1 cellular context compared by ENCODE assay signal in genomic region chr11:121367434-121367833, GRCh38.
TF ChIP-seq lines count a peak whose summit lies in the region.

No MANE protein-coding gene starts in this region.

TF ChIP-seq in GM12878, 131 proteins besides CTCF, POLR2A, EP300 and RAD21 (continued from another document):
- TF ChIP-seq ATF3 (IDR thresholded peaks at IDR 0.05; ENCODE audit: borderline replicate concordance, extremely low read depth, low read depth, low read length), result no peak
- TF ChIP-seq, protein P1, sequence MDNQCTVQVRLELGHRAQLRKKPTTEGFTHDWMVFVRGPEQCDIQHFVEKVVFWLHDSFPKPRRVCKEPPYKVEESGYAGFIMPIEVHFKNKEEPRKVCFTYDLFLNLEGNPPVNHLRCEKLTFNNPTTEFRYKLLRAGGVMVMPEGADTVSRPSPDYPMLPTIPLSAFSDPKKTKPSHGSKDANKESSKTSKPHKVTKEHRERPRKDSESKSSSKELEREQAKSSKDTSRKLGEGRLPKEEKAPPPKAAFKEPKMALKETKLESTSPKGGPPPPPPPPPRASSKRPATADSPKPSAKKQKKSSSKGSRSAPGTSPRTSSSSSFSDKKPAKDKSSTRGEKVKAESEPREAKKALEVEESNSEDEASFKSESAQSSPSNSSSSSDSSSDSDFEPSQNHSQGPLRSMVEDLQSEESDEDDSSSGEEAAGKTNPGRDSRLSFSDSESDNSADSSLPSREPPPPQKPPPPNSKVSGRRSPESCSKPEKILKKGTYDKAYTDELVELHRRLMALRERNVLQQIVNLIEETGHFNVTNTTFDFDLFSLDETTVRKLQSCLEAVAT (IDR thresholded peaks at IDR 0.05), result no peak
- no peak; the same call in 1 of the 2 replicates for TF ChIP-seq PKNOX1 (IDR thresholded peaks at IDR 0.05)
- TF ChIP-seq RUNX3 (IDR thresholded peaks at IDR 0.05; ENCODE audit: low read length), result peak; percentile 58; the same call in 1 of the 2 replicates
- TF ChIP-seq CBFB (IDR thresholded peaks at IDR 0.05; ENCODE audit: low read depth), result no peak
- TF ChIP-seq, protein P2, sequence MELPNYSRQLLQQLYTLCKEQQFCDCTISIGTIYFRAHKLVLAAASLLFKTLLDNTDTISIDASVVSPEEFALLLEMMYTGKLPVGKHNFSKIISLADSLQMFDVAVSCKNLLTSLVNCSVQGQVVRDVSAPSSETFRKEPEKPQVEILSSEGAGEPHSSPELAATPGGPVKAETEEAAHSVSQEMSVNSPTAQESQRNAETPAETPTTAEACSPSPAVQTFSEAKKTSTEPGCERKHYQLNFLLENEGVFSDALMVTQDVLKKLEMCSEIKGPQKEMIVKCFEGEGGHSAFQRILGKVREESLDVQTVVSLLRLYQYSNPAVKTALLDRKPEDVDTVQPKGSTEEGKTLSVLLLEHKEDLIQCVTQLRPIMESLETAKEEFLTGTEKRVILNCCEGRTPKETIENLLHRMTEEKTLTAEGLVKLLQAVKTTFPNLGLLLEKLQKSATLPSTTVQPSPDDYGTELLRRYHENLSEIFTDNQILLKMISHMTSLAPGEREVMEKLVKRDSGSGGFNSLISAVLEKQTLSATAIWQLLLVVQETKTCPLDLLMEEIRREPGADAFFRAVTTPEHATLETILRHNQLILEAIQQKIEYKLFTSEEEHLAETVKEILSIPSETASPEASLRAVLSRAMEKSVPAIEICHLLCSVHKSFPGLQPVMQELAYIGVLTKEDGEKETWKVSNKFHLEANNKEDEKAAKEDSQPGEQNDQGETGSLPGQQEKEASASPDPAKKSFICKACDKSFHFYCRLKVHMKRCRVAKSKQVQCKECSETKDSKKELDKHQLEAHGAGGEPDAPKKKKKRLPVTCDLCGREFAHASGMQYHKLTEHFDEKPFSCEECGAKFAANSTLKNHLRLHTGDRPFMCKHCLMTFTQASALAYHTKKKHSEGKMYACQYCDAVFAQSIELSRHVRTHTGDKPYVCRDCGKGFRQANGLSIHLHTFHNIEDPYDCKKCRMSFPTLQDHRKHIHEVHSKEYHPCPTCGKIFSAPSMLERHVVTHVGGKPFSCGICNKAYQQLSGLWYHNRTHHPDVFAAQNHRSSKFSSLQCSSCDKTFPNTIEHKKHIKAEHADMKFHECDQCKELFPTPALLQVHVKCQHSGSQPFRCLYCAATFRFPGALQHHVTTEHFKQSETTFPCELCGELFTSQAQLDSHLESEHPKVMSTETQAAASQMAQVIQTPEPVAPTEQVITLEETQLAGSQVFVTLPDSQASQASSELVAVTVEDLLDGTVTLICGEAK (IDR thresholded peaks at IDR 0.05; ENCODE audit: borderline replicate concordance), result no peak
- TF ChIP-seq SKIL (IDR thresholded peaks at IDR 0.05; ENCODE audit: low read depth, poor library complexity, severe bottlenecking), result peak; percentile 98
- peak; percentile 81; the same call in 1 of the 2 replicates for TF ChIP-seq RELB (IDR thresholded peaks at IDR 0.05; ENCODE audit: low read depth)
- peak; percentile 13; the same call in 1 of the 2 replicates for TF ChIP-seq CHD2 (IDR thresholded peaks at IDR 0.05; ENCODE audit: borderline replicate concordance, low read depth, low read length)
- peak; percentile 81 for TF ChIP-seq MTA2 (IDR thresholded peaks at IDR 0.05; ENCODE audit: low read depth)
- TF ChIP-seq, protein P3, sequence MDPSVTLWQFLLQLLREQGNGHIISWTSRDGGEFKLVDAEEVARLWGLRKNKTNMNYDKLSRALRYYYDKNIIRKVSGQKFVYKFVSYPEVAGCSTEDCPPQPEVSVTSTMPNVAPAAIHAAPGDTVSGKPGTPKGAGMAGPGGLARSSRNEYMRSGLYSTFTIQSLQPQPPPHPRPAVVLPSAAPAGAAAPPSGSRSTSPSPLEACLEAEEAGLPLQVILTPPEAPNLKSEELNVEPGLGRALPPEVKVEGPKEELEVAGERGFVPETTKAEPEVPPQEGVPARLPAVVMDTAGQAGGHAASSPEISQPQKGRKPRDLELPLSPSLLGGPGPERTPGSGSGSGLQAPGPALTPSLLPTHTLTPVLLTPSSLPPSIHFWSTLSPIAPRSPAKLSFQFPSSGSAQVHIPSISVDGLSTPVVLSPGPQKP (IDR thresholded peaks at IDR 0.05; ENCODE audit: low read depth, low read length), result no peak
- TF ChIP-seq ZNF24 (IDR thresholded peaks at IDR 0.05), result 0 out of 2 replicates have a peak, but pooled peaks have one; percentile 23
- no peak for TF ChIP-seq KDM1A (IDR thresholded peaks at IDR 0.05; ENCODE audit: borderline replicate concordance)
- TF ChIP-seq PBX3 (IDR thresholded peaks at IDR 0.05; ENCODE audit: insufficient replicate concordance, low read depth, low read length), result no peak
- TF ChIP-seq MYB (IDR thresholded peaks at IDR 0.05; ENCODE audit: borderline replicate concordance, low read depth, low read length), result no peak
- TF ChIP-seq, protein P4, sequence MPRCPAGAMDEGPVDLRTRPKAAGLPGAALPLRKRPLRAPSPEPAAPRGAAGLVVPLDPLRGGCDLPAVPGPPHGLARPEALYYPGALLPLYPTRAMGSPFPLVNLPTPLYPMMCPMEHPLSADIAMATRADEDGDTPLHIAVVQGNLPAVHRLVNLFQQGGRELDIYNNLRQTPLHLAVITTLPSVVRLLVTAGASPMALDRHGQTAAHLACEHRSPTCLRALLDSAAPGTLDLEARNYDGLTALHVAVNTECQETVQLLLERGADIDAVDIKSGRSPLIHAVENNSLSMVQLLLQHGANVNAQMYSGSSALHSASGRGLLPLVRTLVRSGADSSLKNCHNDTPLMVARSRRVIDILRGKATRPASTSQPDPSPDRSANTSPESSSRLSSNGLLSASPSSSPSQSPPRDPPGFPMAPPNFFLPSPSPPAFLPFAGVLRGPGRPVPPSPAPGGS (IDR thresholded peaks at IDR 0.05; ENCODE audit: borderline replicate concordance, insufficient read depth, low read depth, low read length, poor library complexity, severe bottlenecking), result peak; percentile 49
- 0 out of 2 replicates have a peak, but pooled peaks have one; percentile 22 for TF ChIP-seq IRF4 (IDR thresholded peaks at IDR 0.05; ENCODE audit: low read depth, low read length)
- TF ChIP-seq FOS (IDR thresholded peaks at IDR 0.05; ENCODE audit: borderline replicate concordance, extremely low read depth, insufficient read length), result no peak
- TF ChIP-seq HDAC2 (IDR thresholded peaks at IDR 0.05), result no peak
TF ChIP-seq in GM12878: peak in this region for 38.
